ENCODE assay signal across 8 cellular contexts in genomic region chrX:20530319-20530979, GRCh38.
DNase-seq lines count a peak whose midpoint lies in the region; ATAC-seq, FAIRE-seq and TF ChIP-seq lines count a peak whose summit lies in the region.

No MANE protein-coding gene starts in this region.

- WGBS in H1 (ENCODE audit: extremely low coverage in 1 of 2, insufficient coverage in 1 of 2, insufficient read length in 1 of 2, insufficient replicate concordance in 2 of 2, low coverage in 1 of 2, low lambda C conversion rate in 2 of 2, missing lambda C conversion rate in 1 of 2), 2 experiments = 16% methylated on average over 11 of the region's 13 CpGs; no CpG with 5 or more reads in 1 of the 2 experiments

- peaks cover 3% of the 10 kb centered on the region for H3K27me3 Mint-ChIP-seq in HFFc6 (ENCODE audit: insufficient read depth)
- H3K27me3 Mint-ChIP-seq in activated CD8-positive, alpha-beta T cell treated with anti-CD3 and anti-CD28 coated beads, Interleukin-2, amount 10 ng/mL, durations not matched to agents 7 days and 5 days (ENCODE audit: low read depth) = peaks cover 34% of the 10 kb centered on the region
- H3K27me3 Mint-ChIP-seq in stimulated activated naive CD8-positive, alpha-beta T cell treated with anti-CD3 and anti-CD28 coated beads, Interleukin-15, amount 100 ng/mL, for 72 hours = peaks cover 32% of the 10 kb centered on the region

- peaks cover 29% of the 10 kb centered on the region for H3K4me1 Mint-ChIP-seq in HFFc6 (ENCODE audit: low read depth)
- H3K4me1 Mint-ChIP-seq in activated CD8-positive, alpha-beta T cell treated with anti-CD3 and anti-CD28 coated beads, Interleukin-2, amount 10 ng/mL, durations not matched to agents 7 days and 5 days (ENCODE audit: low read depth) = peaks cover 6% of the 10 kb centered on the region
- H3K4me1 Mint-ChIP-seq in stimulated activated naive CD8-positive, alpha-beta T cell treated with anti-CD3 and anti-CD28 coated beads, Interleukin-15, amount 100 ng/mL, for 72 hours = peaks cover 5% of the 10 kb centered on the region

- H2BK120ac ChIP-seq in H1 (replicated peaks; ENCODE audit: low read depth, low read length) = no peak overlapping the region

- FAIRE-seq in D721Med (lab: Jason Lieb, UNC) = peak; percentile 46
- FAIRE-seq in H1 (lab: Jason Lieb, UNC) = peak; percentile 85

- no peaks in the 10 kb centered on the region for H3K79me2 ChIP-seq in H1 (ENCODE audit: control insufficient read depth in 1 of 2, insufficient read depth in 2 of 2, low read length in 2 of 2)

- peak overlapping the region in 1 of 2 experiments; percentile 61; a peak in 2 of 4 replicates for H3K4me2 ChIP-seq in H1 (ENCODE audit: insufficient read depth in 1 of 2, low read depth in 2 of 2, low read length in 2 of 2)

- H3K23ac ChIP-seq in H1 (ENCODE audit: insufficient read length) = no peak overlapping the region

- no peaks in the 10 kb centered on the region for H3K9me3 Mint-ChIP-seq in HFFc6
- H3K9me3 Mint-ChIP-seq in activated CD8-positive, alpha-beta T cell treated with anti-CD3 and anti-CD28 coated beads, Interleukin-2, amount 10 ng/mL, durations not matched to agents 7 days and 5 days (ENCODE audit: insufficient read depth) = no peaks in the 10 kb centered on the region
- no peaks in the 10 kb centered on the region for H3K9me3 Mint-ChIP-seq in stimulated activated naive CD8-positive, alpha-beta T cell treated with anti-CD3 and anti-CD28 coated beads, Interleukin-15, amount 100 ng/mL, for 72 hours

- H3K4me3 Mint-ChIP-seq in HFFc6 = peak overlapping the region; percentile 52
- no peak overlapping the region for H3K4me3 Mint-ChIP-seq in activated CD8-positive, alpha-beta T cell treated with anti-CD3 and anti-CD28 coated beads, Interleukin-2, amount 10 ng/mL, durations not matched to agents 7 days and 5 days
- H3K4me3 Mint-ChIP-seq in stimulated activated naive CD8-positive, alpha-beta T cell treated with anti-CD3 and anti-CD28 coated beads, Interleukin-15, amount 100 ng/mL, for 72 hours = no peak overlapping the region

- CTCF ChIA-PET in activated CD8-positive, alpha-beta T cell treated with anti-CD3 and anti-CD28 coated beads, Interleukin-2, amount 10 ng/mL, durations not matched to agents 7 days and 5 days (lab: Charles Lee) = interaction anchor here (0.7 to 4.1 kb wide), 19 partner anchors 8 to 1309 kb away, joined by 3 to 31 read pairs (median 4); partner anchors contain the start of gene MBTPS2
- CTCF ChIA-PET in H1 (lab: Charles Lee; ENCODE audit: partially characterized antibody) = interaction anchor here (0.7 to 7.5 kb wide), 22 partner anchors 8 to 1337 kb away, joined by 3 to 37 read pairs (median 3); no protein-coding TSS in a partner anchor

- no peaks in the 10 kb centered on the region for H3K23me2 ChIP-seq in H1 (ENCODE audit: low read depth, low read length)

- no peak overlapping the region for H2AK5ac ChIP-seq in H1 (ENCODE audit: low read depth, low read length)

- H3K36me3 ChIP-seq in H1 (ENCODE audit: control insufficient read depth in 2 of 4, insufficient read depth in 4 of 4, low read length in 3 of 4) = no peaks in the 10 kb centered on the region

- H3K27ac ChIP-seq in H1 (ENCODE audit: low read depth, low read length) = no peak overlapping the region

- no peaks in the 10 kb centered on the region for H3K36me3 Mint-ChIP-seq in HFFc6 (ENCODE audit: low read depth)
- H3K36me3 Mint-ChIP-seq in activated CD8-positive, alpha-beta T cell treated with anti-CD3 and anti-CD28 coated beads, Interleukin-2, amount 10 ng/mL, durations not matched to agents 7 days and 5 days (ENCODE audit: low read depth) = no peaks in the 10 kb centered on the region

- H3K56ac ChIP-seq in H1 (replicated peaks; ENCODE audit: insufficient read length, low read depth, low read length) = no peak overlapping the region

- H3K18ac ChIP-seq in H1 (ENCODE audit: extremely low read depth, low read length) = no peak overlapping the region

- no peak overlapping the region for H3K4ac ChIP-seq in H1 (replicated peaks; ENCODE audit: insufficient read length, low read depth, low read length)

- TF ChIP-seq EP300 in H1 (IDR thresholded peaks at IDR 0.05; ENCODE audit: borderline replicate concordance in 1 of 2, low read depth in 2 of 2, low read length in 2 of 2) = no peak

- H4K5ac ChIP-seq in H1 (ENCODE audit: insufficient read length, low read depth, low read length) = no peak overlapping the region

- no peak overlapping the region for H3K9ac ChIP-seq in H1 (replicated peaks in 1 of 4; ENCODE audit: extremely low read depth in 1 of 4, low read depth in 3 of 4, low read length in 3 of 4)

- H3K4me1 ChIP-seq in H1 (replicated peaks in 1 of 4; ENCODE audit: control insufficient read depth in 3 of 4, insufficient read depth in 4 of 4, low read length in 3 of 4) = no peaks in the 10 kb centered on the region

- no peaks in the 10 kb centered on the region for H4K20me1 ChIP-seq in H1 (replicated peaks in 1 of 2; ENCODE audit: control insufficient read depth in 1 of 2, insufficient read depth in 2 of 2, low read length in 2 of 2)

- peak; percentile 59 for TF ChIP-seq CTCF in D721Med (IDR thresholded peaks at IDR 0.05; ENCODE audit: insufficient read depth, missing control alignments)
- peak; percentile 82 for TF ChIP-seq CTCF in HFFc6 (IDR thresholded peaks at IDR 0.05)
- peak; percentile 16 to 59 (median 45) for TF ChIP-seq CTCF in H1 (IDR thresholded peaks at IDR 0.05; ENCODE audit: control extremely low read depth in 1 of 3, insufficient read depth in 1 of 3, low read depth in 1 of 3, low read length in 3 of 3)

- no peak for TF ChIP-seq POLR2A in H1 (IDR thresholded peaks at IDR 0.05; ENCODE audit: control extremely low read depth in 1 of 2, low read depth in 2 of 2, low read length in 2 of 2)

- H2BK12ac ChIP-seq in H1 (ENCODE audit: low read depth, low read length) = no peak overlapping the region

- H3K4me3 ChIP-seq in H1 (ENCODE audit: extremely low read depth in 1 of 4, insufficient read depth in 2 of 4, low read depth in 3 of 4, low read length in 4 of 4) = peak overlapping the region in 1 of 4 experiments; percentile 35; a peak in 1 of 8 replicates

- POLR2A ChIA-PET in activated CD8-positive, alpha-beta T cell treated with anti-CD3 and anti-CD28 coated beads, Interleukin-2, amount 10 ng/mL, durations not matched to agents 7 days and 5 days (lab: Charles Lee) = no interaction called here
- POLR2A ChIA-PET in H1 (lab: Charles Lee; ENCODE audit: partially characterized antibody) = no interaction called here

- H4K91ac ChIP-seq in H1 (replicated peaks; ENCODE audit: insufficient read length, low read length) = no peak overlapping the region

- H3K14ac ChIP-seq in H1 (ENCODE audit: insufficient read length) = no peak overlapping the region

- H3K27me3 ChIP-seq in H1 (replicated peaks in 1 of 4; ENCODE audit: control insufficient read depth in 3 of 4, extremely low read depth in 1 of 4, insufficient read depth in 3 of 4, low read length in 3 of 4) = no peaks in the 10 kb centered on the region

- H2BK20ac ChIP-seq in H1 (ENCODE audit: low read length) = no peak overlapping the region

- H3K9me3 ChIP-seq in H1 (ENCODE audit: insufficient read depth in 2 of 2, low read depth in 1 of 2, low read length in 1 of 2) = no peaks in the 10 kb centered on the region

- H2BK15ac ChIP-seq in H1 (ENCODE audit: low read length) = no peak overlapping the region

- DNase-seq in D721Med (ENCODE audit: insufficient read length, low spot score) = no peak
- DNase-seq in HFFc6 = peak; percentile 29
- DNase-seq in NCI-H526 treated with DMSO at 0.1 percent for 48 hours (lab: John Stamatoyannopoulos, UW) = peak; percentile 59
- DNase-seq in activated CD8-positive, alpha-beta T cell treated with anti-CD3 and anti-CD28 coated beads, Interleukin-2, amount 10 ng/mL, durations not matched to agents 7 days and 5 days = peak; percentile 71
- peak in 1 of 2 experiments; percentile 63 for DNase-seq in H1 (ENCODE audit: low read depth in 1 of 2, low spot score in 2 of 2)
- peak; percentile 78 for DNase-seq in midbrain (lab: John Stamatoyannopoulos, UW)
- DNase-seq in stimulated activated naive CD8-positive, alpha-beta T cell treated with anti-CD3 and anti-CD28 coated beads, Interleukin-15, amount 100 ng/mL, for 72 hours = peak; percentile 24 to 35

- no peak for ATAC-seq in activated CD8-positive, alpha-beta T cell treated with anti-CD3 and anti-CD28 coated beads, Interleukin-2, amount 10 ng/mL, durations not matched to agents 7 days and 5 days
- ATAC-seq in stimulated activated naive CD8-positive, alpha-beta T cell treated with anti-CD3 and anti-CD28 coated beads, Interleukin-15, amount 100 ng/mL, for 72 hours = no peak
- no peak for ATAC-seq in HG03565 (IDR thresholded peaks at IDR 0.05; ENCODE audit: unreplicated experiment)

- H4K8ac ChIP-seq in H1 (ENCODE audit: extremely low read depth, insufficient read depth, low read length) = no peak overlapping the region

- H3K79me1 ChIP-seq in H1 (ENCODE audit: low read depth, low read length) = no peaks in the 10 kb centered on the region

- peak overlapping the region; percentile 90 for H2AFZ ChIP-seq in H1 (ENCODE audit: low read length)

- peak; percentile 83 to 86 for TF ChIP-seq RAD21 in H1 (IDR thresholded peaks at IDR 0.05 in 1 of 2, conservative IDR thresholded peaks at IDR 0.05 in 1 of 2; ENCODE audit: low read depth in 2 of 2, low read length in 2 of 2)

- H3K27ac Mint-ChIP-seq in HFFc6 = no peak overlapping the region
- H3K27ac Mint-ChIP-seq in activated CD8-positive, alpha-beta T cell treated with anti-CD3 and anti-CD28 coated beads, Interleukin-2, amount 10 ng/mL, durations not matched to agents 7 days and 5 days = no peak overlapping the region
- H3K27ac Mint-ChIP-seq in stimulated activated naive CD8-positive, alpha-beta T cell treated with anti-CD3 and anti-CD28 coated beads, Interleukin-15, amount 100 ng/mL, for 72 hours = no peak overlapping the region

- H2BK5ac ChIP-seq in H1 (ENCODE audit: low read depth, low read length) = no peak overlapping the region

TF ChIP-seq in H1, 55 proteins besides CTCF, POLR2A, EP300 and RAD21:
- no peak for TF ChIP-seq JUN (IDR thresholded peaks at IDR 0.05; ENCODE audit: low read depth, low read length)
TF ChIP-seq in H1: peak in this region for 0.
